ENCODE assay signal across 27 cellular contexts in genomic region chr14:34616360-34616759, GRCh38.
"Had no signal": no experiment of that assay in that cellular context is flagged by ENCODE, and none has a peak within 500 bp of the region (broad histone marks: within the 10 kb centered on the region; RNA-seq: fewer than 3 reads in every experiment).

No MANE protein-coding gene starts in this region.

- H3K9me3 ChIP-seq: left ventricle myocardium inferior, pancreas, prostate gland, suprapubic skin, thoracic aorta, tibial artery, uterus had no signal

- H3K36me3 ChIP-seq: pancreas, prostate gland, uterus had no signal

- ATAC-seq: natural killer cell, pancreas, right cardiac atrium, sciatic nerve had no signal

- H3K36me3 Mint-ChIP-seq: naive B cell, natural killer cell had no signal

- H3K4me3 Mint-ChIP-seq: immature natural killer cell; mesothelial cell of epicardium; naive B cell; natural killer cell; stimulated activated naive CD8-positive, alpha-beta T cell treated with anti-CD3 and anti-CD28 coated beads, Interleukin-15, Interleukin-2, amounts not matched to agents 100 ng/mL and 50 ng/mL, for 24 hours had no signal

- H3K4me1 ChIP-seq: pancreas, prostate gland, suprapubic skin, uterus had no signal

- H3K27me3 Mint-ChIP-seq: naive B cell; stimulated activated naive CD8-positive, alpha-beta T cell treated with anti-CD3 and anti-CD28 coated beads, Interleukin-15, Interleukin-2, amounts not matched to agents 100 ng/mL and 50 ng/mL, for 24 hours had no signal

- H3K9me3 Mint-ChIP-seq: immature natural killer cell; mesothelial cell of epicardium; naive B cell; natural killer cell; stimulated activated naive CD8-positive, alpha-beta T cell treated with anti-CD3 and anti-CD28 coated beads, Interleukin-15, Interleukin-2, amounts not matched to agents 100 ng/mL and 50 ng/mL, for 24 hours had no signal

- H3K27ac Mint-ChIP-seq: mesothelial cell of epicardium had no signal

- H3K27ac ChIP-seq: left ventricle myocardium inferior, pancreas, prostate gland, skin epidermis, suprapubic skin, thoracic aorta, tibial artery, uterus had no signal

- H3K27me3 ChIP-seq: pancreas, suprapubic skin, tibial artery, uterus had no signal

- DNase-seq: hypothalamus; immature natural killer cell; kidney; left ventricle myocardium inferior; mesendoderm; naive B cell; natural killer cell; pancreas; posterior cingulate gyrus; retina; right cardiac atrium; stimulated activated CD4-positive, alpha-beta T cell treated with anti-CD3 and anti-CD28 coated beads, Interleukin-12 subunit alpha, Interleukin-12 subunit beta, amount 100 ng/mL, for 4 hours; stimulated activated CD4-positive, alpha-beta T cell treated with anti-CD3 and anti-CD28 coated beads, Interleukin-15, amount 100 ng/mL, for 24 hours; stimulated activated CD4-positive, alpha-beta T cell treated with anti-CD3 and anti-CD28 coated beads, Interleukin-2, amount 100 ng/mL, for 24 hours; stimulated activated CD4-positive, alpha-beta T cell treated with anti-CD3 and anti-CD28 coated beads, Interleukin-4, amount 100 ng/mL, for 1 hour; stimulated activated naive CD4-positive, alpha-beta T cell; tibial artery; trophoblast cell; uterus had no signal

- H3K4me3 ChIP-seq: left ventricle myocardium inferior, lung, pancreas, prostate gland, skin epidermis, suprapubic skin, thoracic aorta, tibial artery, uterus had no signal
